Comparison of ENCODE assay signal across 10 cellular contexts in genomic region chr6:52504778-52505127, GRCh38.
DNase-seq lines count a peak whose midpoint lies in the region; ATAC-seq and TF ChIP-seq lines count a peak whose summit lies in the region.
"Had no signal": no experiment of that assay in that cellular context is flagged by ENCODE, and none has a peak within 500 bp of the region (broad histone marks: within the 10 kb centered on the region; RNA-seq: fewer than 3 reads in every experiment).

No MANE protein-coding gene starts in this region.

- no peaks in the 10 kb centered on the region for H3K9me3 Mint-ChIP-seq in osteocyte (ENCODE audit: unreplicated experiment)

- H3F3A ChIP-seq in PC-3 (ENCODE audit: low read length, unreplicated experiment): no peaks in the 10 kb centered on the region

- H3K9ac ChIP-seq in PC-3 (ENCODE audit: low read length): no peak overlapping the region

- H3K79me2 ChIP-seq in PC-3 (ENCODE audit: low read length): no peaks in the 10 kb centered on the region

- peaks cover 25% of the 10 kb centered on the region for H3K36me3 ChIP-seq in PC-3 (ENCODE audit: low read depth, low read length)

- peak overlapping the region; percentile 16 for H3K4me3 Mint-ChIP-seq in osteocyte (ENCODE audit: unreplicated experiment)

- peaks cover 34% of the 10 kb centered on the region for H3K4me1 ChIP-seq in PC-3 (ENCODE audit: insufficient read depth, low read length)

- H3K4me2 ChIP-seq in PC-3 (ENCODE audit: low read length): peak overlapping the region; percentile 76

- TSS peak; percentile 42 for BruUV-seq in PC-3 (replicated peaks; lab: Mats Ljungman, UMichigan)

- peak overlapping the region; percentile 82 for H3K27ac ChIP-seq in 22Rv1
- H3K27ac ChIP-seq in PC-3 (ENCODE audit: low read length): peak overlapping the region; percentile 65
- H3K27ac ChIP-seq in epithelial cell of prostate: peak overlapping the region; percentile 75

- H3K27me3 ChIP-seq in PC-3 (ENCODE audit: low read length): no peaks in the 10 kb centered on the region

- intact Hi-C loops in PC-3 (cut with micrococcal nuclease): loop anchor here (1.0 to 5.0 kb wide), 4 partner anchors 38 to 160 kb away; partner anchors contain the start of gene TRAM2

- H2AFZ ChIP-seq in PC-3 (ENCODE audit: low read length): no peak overlapping the region

- CTCF ChIA-PET in PC-3 (lab: Charles Lee): interaction anchor here (0.8 kb wide), 2 partner anchors 85 to 115 kb away, joined by 3 read pairs; no protein-coding TSS in a partner anchor

- peaks cover 69% of the 10 kb centered on the region for H3K36me3 Mint-ChIP-seq in osteocyte (ENCODE audit: unreplicated experiment)

- peaks cover 67% of the 10 kb centered on the region for H3K4me1 Mint-ChIP-seq in osteocyte (ENCODE audit: unreplicated experiment)

- POLR2A ChIA-PET in PC-3 (lab: Charles Lee; ENCODE audit: unreplicated experiment): interaction anchor here (0.6 to 1.5 kb wide), 3 partner anchors 71 to 84 kb away, joined by 3 to 21 read pairs (median 11); no protein-coding TSS in a partner anchor

- DNase-seq in PC-3 (no peak), epithelial cell of prostate (ENCODE audit: low read depth, low spot score) (no peak), osteocyte (ENCODE audit: extremely low spot score, unreplicated experiment) (no peak), NCI-H226 (no peak), amniotic stem cell (lab: John Stamatoyannopoulos, UW) (no peak)
- DNase-seq: NCI-H2227 treated with DMSO at 0.1 percent for 48 hours; stimulated activated CD4-positive, alpha-beta T cell treated with anti-CD3 and anti-CD28 coated beads, Interleukin-4, amount 100 ng/mL, for 24 hours had no signal

- H3K27ac Mint-ChIP-seq in osteocyte (ENCODE audit: unreplicated experiment): peak overlapping the region; percentile 99

- H3K9me3 ChIP-seq in PC-3 (ENCODE audit: low read length): no peaks in the 10 kb centered on the region

- TF ChIP-seq CTCF in 22Rv1 (IDR thresholded peaks at IDR 0.05): no peak
- TF ChIP-seq CTCF in PC-3 (conservative IDR thresholded peaks at IDR 0.05; ENCODE audit: low read depth, low read length): no peak
- TF ChIP-seq CTCF in osteocyte (IDR thresholded peaks at IDR 0.05): no peak

- ATAC-seq in PC-3: no peak
- ATAC-seq in GM21529 (IDR thresholded peaks at IDR 0.05; ENCODE audit: unreplicated experiment): no peak
- ATAC-seq in GM18498 (IDR thresholded peaks at IDR 0.05; ENCODE audit: unreplicated experiment): no peak

- no peaks in the 10 kb centered on the region for H3K9me2 ChIP-seq in PC-3 (replicated peaks; ENCODE audit: low read length)

- no peaks in the 10 kb centered on the region for H4K20me1 ChIP-seq in PC-3 (ENCODE audit: low read length)

- H3K4me3 ChIP-seq in PC-3 (ENCODE audit: low read length): no peak overlapping the region

- no peaks in the 10 kb centered on the region for H3K27me3 Mint-ChIP-seq in osteocyte (ENCODE audit: unreplicated experiment)
